ENCODE assay signal across 18 cellular contexts in genomic region chr10:35426657-35427056, GRCh38.
DNase-seq lines count a peak whose midpoint lies in the region; ATAC-seq, FAIRE-seq and TF ChIP-seq lines count a peak whose summit lies in the region.
"Had no signal": no experiment of that assay in that cellular context is flagged by ENCODE, and none has a peak within 500 bp of the region (broad histone marks: within the 10 kb centered on the region; RNA-seq: fewer than 3 reads in every experiment).

No MANE protein-coding gene starts in this region.

- H3K27me3 Mint-ChIP-seq in nephron (ENCODE audit: low read depth), result no peaks in the 10 kb centered on the region
- H3K27me3 Mint-ChIP-seq: CD8-positive, alpha-beta memory T cell had no signal

- H3K4ac ChIP-seq in H1 (replicated peaks; ENCODE audit: insufficient read length, low read depth, low read length), result no peak overlapping the region

- in situ Hi-C loops in HepG2 (cut with HindIII; ENCODE audit: extremely low pct_ligation_motif_present, low pct_unique_long_range_greater_than_20kb), result no loop called here

- peak overlapping the region in 2 of 3 experiments; percentile 28 to 47 for H3K27ac Mint-ChIP-seq in nephron

- no TSS peak for BruUV-seq in HepG2 (replicated peaks; lab: Mats Ljungman, UMichigan)

- CTCF ChIA-PET in H1 (lab: Charles Lee; ENCODE audit: partially characterized antibody), result interaction anchor here (1.0 to 2.1 kb wide), 2 partner anchors 9 to 12 kb away, joined by 3 to 8 read pairs; no protein-coding TSS in a partner anchor
- CTCF ChIA-PET in HepG2 (lab: Yijun Ruan, JAX; ENCODE audit: low intra/inter-chr PET ratio, low total read pairs), result no interaction called here

- H2AFZ ChIP-seq in H1 (ENCODE audit: low read length) (no peak overlapping the region), HepG2 (ENCODE audit: low read length) (no peak overlapping the region)

- no peak overlapping the region for H3K14ac ChIP-seq in H1 (ENCODE audit: insufficient read length)

- TF ChIP-seq RAD21 in H1 (IDR thresholded peaks at IDR 0.05 in 1 of 2, conservative IDR thresholded peaks at IDR 0.05 in 1 of 2; ENCODE audit: low read depth in 2 of 2, low read length in 2 of 2) (no peak), HepG2 (CRISPR knock-in tag; IDR thresholded peaks at IDR 0.05) (no peak)

- H2BK120ac ChIP-seq in H1 (replicated peaks; ENCODE audit: low read depth, low read length), result no peak overlapping the region

- no peaks in the 10 kb centered on the region for H3K9me3 Mint-ChIP-seq in nephron
- H3K9me3 Mint-ChIP-seq: CD8-positive, alpha-beta memory T cell had no signal

- no peak overlapping the region for H3K18ac ChIP-seq in H1 (ENCODE audit: extremely low read depth, low read length)

- H3K4me2 ChIP-seq in H1 (ENCODE audit: insufficient read depth in 1 of 2, low read depth in 2 of 2, low read length in 2 of 2) (peak overlapping the region; percentile 23 to 37; a peak in 1 of 4 replicates), HepG2 (ENCODE audit: low read depth, low read length) (no peak overlapping the region)
- H3K4me2 ChIP-seq: KMS-11 had no signal

- DNase-seq in H1 (ENCODE audit: low read depth in 1 of 2, low spot score in 2 of 2), result no peak
- peak; percentile 84 for DNase-seq in superior temporal gyrus (ENCODE audit: extremely low spot score)
- DNase-seq in activated effector memory CD4-positive, alpha-beta T cell treated with Interleukin-2 at 50 U/mL for 16 hours, result no peak
- DNase-seq in HepG2 (ENCODE audit: low spot score), result no peak
- no peak for DNase-seq in DMS79 (lab: John Stamatoyannopoulos, UW)
- DNase-seq in amniotic stem cell (lab: John Stamatoyannopoulos, UW), result no peak
- DNase-seq: CD8-positive, alpha-beta memory T cell; DMS 273 treated with DMSO at 0.1 percent for 48 hours; EL; MG63; NCI-H1105; NCI-H1694 treated with DMSO at 0.1 percent for 48 hours; NCI-H446; PC-3 had no signal

- H4K20me1 ChIP-seq in H1 (replicated peaks in 1 of 2; ENCODE audit: control insufficient read depth in 1 of 2, insufficient read depth in 2 of 2, low read length in 2 of 2) (peaks cover 2 to 7% of the 10 kb centered on the region in 2 experiments), HepG2 (ENCODE audit: insufficient read depth, low read length) (no peaks in the 10 kb centered on the region)

- H2AK5ac ChIP-seq in H1 (ENCODE audit: low read depth, low read length), result no peak overlapping the region

- FAIRE-seq in H1 (lab: Jason Lieb, UNC) (no peak), HepG2 (lab: Jason Lieb, UNC) (no peak)

- intact Hi-C loops in HepG2 (cut with micrococcal nuclease; ENCODE audit: unreplicated experiment), result no loop called here

- H3K9ac ChIP-seq in H1 (replicated peaks in 1 of 4; ENCODE audit: extremely low read depth in 1 of 4, low read depth in 3 of 4, low read length in 3 of 4), result no peak overlapping the region
- no peak overlapping the region for H3K9ac ChIP-seq in HepG2 (ENCODE audit: insufficient read depth, low read depth, low read length)
- H3K9ac ChIP-seq: KMS-11 had no signal

- no peak overlapping the region for H2BK12ac ChIP-seq in H1 (ENCODE audit: low read depth, low read length)

- H4K5ac ChIP-seq in H1 (ENCODE audit: insufficient read length, low read depth, low read length), result no peak overlapping the region

- H3K23me2 ChIP-seq in H1 (ENCODE audit: low read depth, low read length), result peaks cover 1% of the 10 kb centered on the region; the same call in 1 of the 2 replicates

- H3K56ac ChIP-seq in H1 (replicated peaks; ENCODE audit: insufficient read length, low read depth, low read length), result no peak overlapping the region

- H3K4me1 Mint-ChIP-seq in nephron, result peaks cover 31% of the 10 kb centered on the region

- no peak overlapping the region for H3K4me3 Mint-ChIP-seq in nephron

- no peak overlapping the region for H3K23ac ChIP-seq in H1 (ENCODE audit: insufficient read length)

- no peak overlapping the region for H3K4me3 ChIP-seq in H1 (ENCODE audit: extremely low read depth in 1 of 4, insufficient read depth in 2 of 4, low read depth in 3 of 4, low read length in 4 of 4)
- H3K4me3 ChIP-seq in HepG2 (replicated peaks in 1 of 3; ENCODE audit: insufficient read depth in 1 of 3, low read depth in 2 of 3, low read length in 3 of 3), result no peak overlapping the region
- H3K4me3 ChIP-seq: MG63, SJSA1 had no signal

- H3K27me3 ChIP-seq in H1 (replicated peaks in 1 of 4; ENCODE audit: control insufficient read depth in 3 of 4, extremely low read depth in 1 of 4, insufficient read depth in 3 of 4, low read length in 3 of 4) (no peaks in the 10 kb centered on the region), HepG2 (ENCODE audit: control insufficient read depth in 1 of 2, insufficient read depth in 2 of 2, low read length in 2 of 2) (no peaks in the 10 kb centered on the region)
- H3K27me3 ChIP-seq: MG63, SJSA1 had no signal

- peaks cover 4% of the 10 kb centered on the region for H3K36me3 Mint-ChIP-seq in nephron (ENCODE audit: low read depth)

- H3K36me3 ChIP-seq in H1 (ENCODE audit: control insufficient read depth in 2 of 4, insufficient read depth in 4 of 4, low read length in 3 of 4) (no peaks in the 10 kb centered on the region; a peak in 1 of 8 replicates), HepG2 (replicated peaks in 1 of 2; ENCODE audit: control insufficient read depth in 1 of 2, insufficient read depth in 2 of 2, low read length in 2 of 2) (no peaks in the 10 kb centered on the region)

- TF ChIP-seq EP300 in H1 (IDR thresholded peaks at IDR 0.05; ENCODE audit: borderline replicate concordance in 1 of 2, low read depth in 2 of 2, low read length in 2 of 2), result no peak
- no peak for TF ChIP-seq EP300 in HepG2 (IDR thresholded peaks at IDR 0.05; ENCODE audit: low read depth in 2 of 2, low read length in 2 of 2)
- TF ChIP-seq EP300 in HepG2 (CRISPR knock-in tag; IDR thresholded peaks at IDR 0.05; ENCODE audit: borderline replicate concordance), result no peak

- no peaks in the 10 kb centered on the region for H3K9me3 ChIP-seq in H1 (ENCODE audit: insufficient read depth in 2 of 2, low read depth in 1 of 2, low read length in 1 of 2)
- H3K9me3 ChIP-seq in HepG2 (ENCODE audit: low read length), result no peaks in the 10 kb centered on the region
- H3K9me3 ChIP-seq: MG63, SJSA1 had no signal

- H2BK15ac ChIP-seq in H1 (ENCODE audit: low read length), result no peak overlapping the region

- no peak overlapping the region for H4K8ac ChIP-seq in H1 (ENCODE audit: extremely low read depth, insufficient read depth, low read length)

- peaks cover 14% of the 10 kb centered on the region for H3K79me1 ChIP-seq in H1 (ENCODE audit: low read depth, low read length)

- TF ChIP-seq POLR2A in H1 (IDR thresholded peaks at IDR 0.05; ENCODE audit: control extremely low read depth in 1 of 2, low read depth in 2 of 2, low read length in 2 of 2), result no peak
- no peak for TF ChIP-seq POLR2A in HepG2 (IDR thresholded peaks at IDR 0.05; ENCODE audit: insufficient read depth in 1 of 2, low read depth in 2 of 2, low read length in 2 of 2)

- H3K27ac ChIP-seq in angular gyrus (ENCODE audit: low read depth, low read length) (peak overlapping the region; percentile 71), H1 (ENCODE audit: low read depth, low read length) (no peak overlapping the region), HepG2 (ENCODE audit: extremely low read length, insufficient read depth, low read length) (no peak overlapping the region)
- H3K27ac ChIP-seq: KMS-11, SJSA1 had no signal

- no peak overlapping the region for H4K91ac ChIP-seq in H1 (replicated peaks; ENCODE audit: insufficient read length, low read length)

- POLR2A ChIA-PET in H1 (lab: Charles Lee; ENCODE audit: partially characterized antibody), result no interaction called here
- POLR2A ChIA-PET in HepG2 (lab: Yijun Ruan, JAX), result no interaction called here

- H3K79me2 ChIP-seq in H1 (ENCODE audit: control insufficient read depth in 1 of 2, insufficient read depth in 2 of 2, low read length in 2 of 2) (peaks cover 0 to 76% of the 10 kb centered on the region in 2 experiments; a peak in 2 of 4 replicates), HepG2 (ENCODE audit: insufficient read depth, low read length) (peaks cover 79% of the 10 kb centered on the region)

- H3K4me1 ChIP-seq in H1 (replicated peaks in 1 of 4; ENCODE audit: control insufficient read depth in 3 of 4, insufficient read depth in 4 of 4, low read length in 3 of 4) (peaks cover 6 to 16% (median 12%) of the 10 kb centered on the region in 4 experiments; a peak in 6 of 7 replicates), HepG2 (ENCODE audit: insufficient read depth, low read length) (peaks cover 61% of the 10 kb centered on the region)

- no peak for ATAC-seq in HepG2
- ATAC-seq: PC-3 had no signal

- H2BK20ac ChIP-seq in H1 (ENCODE audit: low read length), result no peak overlapping the region

- no peak overlapping the region for H2BK5ac ChIP-seq in H1 (ENCODE audit: low read depth, low read length)

- TF ChIP-seq CTCF in H1 (IDR thresholded peaks at IDR 0.05; ENCODE audit: control extremely low read depth in 1 of 3, insufficient read depth in 1 of 3, low read depth in 1 of 3, low read length in 3 of 3) (no peak), nephron (IDR thresholded peaks at IDR 0.05; ENCODE audit: unreplicated experiment in 3 of 3) (no peak), HepG2 (CRISPR knock-in tag; IDR thresholded peaks at IDR 0.05) (no peak)

TF ChIP-seq in H1, 55 proteins besides CTCF, POLR2A, EP300 and RAD21 (continues in another document):
- TF ChIP-seq MAX (IDR thresholded peaks at IDR 0.05), result no peak
- no peak for TF ChIP-seq NANOG (IDR thresholded peaks at IDR 0.05; ENCODE audit: insufficient read depth, low read depth, low read length, poor library complexity, severe bottlenecking)
- no peak for TF ChIP-seq RNF2 (IDR thresholded peaks at IDR 0.05; ENCODE audit: borderline replicate concordance, low read depth, low read length, missing control alignments, poor library complexity, severe bottlenecking)
- no peak for TF ChIP-seq SIN3A (conservative IDR thresholded peaks at IDR 0.05 in 1 of 2, IDR thresholded peaks at IDR 0.05 in 1 of 2; ENCODE audit: low read depth in 1 of 2, low read length in 2 of 2)
- TF ChIP-seq SAP30 (IDR thresholded peaks at IDR 0.05; ENCODE audit: insufficient read depth, insufficient replicate concordance, low read length), result no peak

TF ChIP-seq in HepG2, 621 proteins besides CTCF, POLR2A, EP300 and RAD21 (continues in another document):
- no peak for TF ChIP-seq CBX2 (IDR thresholded peaks at IDR 0.05; ENCODE audit: low read depth, low read length)
- TF ChIP-seq CBX2 (CRISPR knock-in tag; IDR thresholded peaks at IDR 0.05; ENCODE audit: low read depth), result no peak
